ENCODE assay signal across 1 cellular context in genomic region chr12:124603910-124604775, GRCh38.
TF ChIP-seq lines count a peak whose summit lies in the region.

No MANE protein-coding gene starts in this region.

TF ChIP-seq in WTC11, 78 proteins besides CTCF, POLR2A, EP300 and RAD21 (continued from another document):
- no peak for TF ChIP-seq AFF4 (CRISPR knock-in tag; IDR thresholded peaks at IDR 0.05; ENCODE audit: borderline replicate concordance)
- no peak for TF ChIP-seq FOXJ3 (CRISPR knock-in tag; IDR thresholded peaks at IDR 0.05; ENCODE audit: borderline replicate concordance)
- no peak for TF ChIP-seq IRF1 (CRISPR knock-in tag; IDR thresholded peaks at IDR 0.05)
- no peak for TF ChIP-seq ETV6 (CRISPR knock-in tag; IDR thresholded peaks at IDR 0.05)
- TF ChIP-seq E2F5 (CRISPR knock-in tag; IDR thresholded peaks at IDR 0.05): no peak
- TF ChIP-seq ZNF281 (CRISPR knock-in tag; IDR thresholded peaks at IDR 0.05): no peak
- TF ChIP-seq SMAD3 (CRISPR knock-in tag; IDR thresholded peaks at IDR 0.05; ENCODE audit: borderline replicate concordance): no peak
- TF ChIP-seq IRF2 (CRISPR knock-in tag; IDR thresholded peaks at IDR 0.05; ENCODE audit: borderline replicate concordance, low read depth): no peak
- TF ChIP-seq OVOL2 (CRISPR knock-in tag; IDR thresholded peaks at IDR 0.05; ENCODE audit: borderline replicate concordance): no peak
- TF ChIP-seq ERG (CRISPR knock-in tag; IDR thresholded peaks at IDR 0.05): no peak
- no peak for TF ChIP-seq ATF3 (CRISPR knock-in tag; conservative IDR thresholded peaks at IDR 0.05)
- no peak for TF ChIP-seq PREB (CRISPR knock-in tag; IDR thresholded peaks at IDR 0.05; ENCODE audit: borderline replicate concordance)
- TF ChIP-seq EMX1 (CRISPR knock-in tag; IDR thresholded peaks at IDR 0.05): no peak
- TF ChIP-seq MYBL2 (CRISPR knock-in tag; IDR thresholded peaks at IDR 0.05): no peak
- no peak for TF ChIP-seq ZNF263 (CRISPR knock-in tag; IDR thresholded peaks at IDR 0.05; ENCODE audit: low read depth)
- TF ChIP-seq FOXK1 (CRISPR knock-in tag; IDR thresholded peaks at IDR 0.05): no peak
- no peak for TF ChIP-seq JAZF1 (CRISPR knock-in tag; IDR thresholded peaks at IDR 0.05)
